Comparison of ENCODE assay signal across 1 cellular context in genomic region chr1:184903111-184903692, GRCh38.
TF ChIP-seq lines count a peak whose summit lies in the region.

No MANE protein-coding gene starts in this region.

TF ChIP-seq in SK-N-SH, 30 proteins besides CTCF, POLR2A, EP300 and RAD21 (continued from another document):
- TF ChIP-seq ZBTB33 (IDR thresholded peaks at IDR 0.05; ENCODE audit: borderline replicate concordance, low read depth) (no peak), RFX5 (IDR thresholded peaks at IDR 0.05; ENCODE audit: low read length) (no peak), MAX (IDR thresholded peaks at IDR 0.05; ENCODE audit: low read depth) (no peak), NFIC (IDR thresholded peaks at IDR 0.05; ENCODE audit: borderline replicate concordance) (no peak), GABPA (IDR thresholded peaks at IDR 0.05; ENCODE audit: low read depth) (no peak), YY1 (IDR thresholded peaks at IDR 0.05; ENCODE audit: low read depth) (no peak), POLR2AphosphoS5 (IDR thresholded peaks at IDR 0.05; ENCODE audit: low read depth, low read length) (no peak), SIN3A (IDR thresholded peaks at IDR 0.05; ENCODE audit: borderline replicate concordance, low read depth, low read length) (no peak), FOSL2 (IDR thresholded peaks at IDR 0.05; ENCODE audit: borderline replicate concordance, low read depth) (no peak), RCOR1 (IDR thresholded peaks at IDR 0.05; ENCODE audit: low read length) (no peak)
